ENCODE assay signal across 19 cellular contexts in genomic region chr1:101135526-101135925, GRCh38.
"Had no signal": no experiment of that assay in that cellular context is flagged by ENCODE, and none has a peak within 500 bp of the region (broad histone marks: within the 10 kb centered on the region; RNA-seq: fewer than 3 reads in every experiment).

No MANE protein-coding gene starts in this region.

- DNase-seq: activated CD4-positive, alpha-beta T cell treated with anti-CD3 and anti-CD28 coated beads for 1 hour; activated CD8-positive, alpha-beta memory T cell treated with anti-CD3 and anti-CD28 coated beads for 24 hours; activated CD8-positive, alpha-beta memory T cell treated with anti-CD3 and anti-CD28 coated beads, Interleukin-2, amount 50 U/mL, for 48 hours; activated naive CD4-positive, alpha-beta T cell; effector CD4-positive, alpha-beta T cell; heart left ventricle; left ventricle myocardium superior; ovary; psoas muscle; right cardiac atrium; uterus; WERI-Rb-1 had no signal

- H3K27me3 Mint-ChIP-seq: stimulated activated naive CD8-positive, alpha-beta T cell treated with anti-CD3 and anti-CD28 coated beads, Interleukin-15, Interleukin-2, amounts not matched to agents 100 ng/mL and 50 ng/mL, for 24 hours had no signal

- H3K27me3 ChIP-seq: ascending aorta, esophagus muscularis mucosa, gastroesophageal sphincter, heart left ventricle, ovary, tibial nerve, uterus had no signal

- H3K27ac ChIP-seq: ascending aorta, esophagus muscularis mucosa, gastroesophageal sphincter, ovary, psoas muscle, tibial nerve, uterus, WERI-Rb-1 had no signal

- H3K4me3 ChIP-seq: ascending aorta, esophagus muscularis mucosa, gastroesophageal sphincter, heart left ventricle, ovary, psoas muscle, skin epidermis, tibial nerve, uterus had no signal

- H3K9me3 ChIP-seq: ascending aorta, esophagus muscularis mucosa, gastroesophageal sphincter, heart left ventricle, ovary, psoas muscle, tibial nerve, uterus had no signal

- H3K9me3 Mint-ChIP-seq: stimulated activated naive CD8-positive, alpha-beta T cell treated with anti-CD3 and anti-CD28 coated beads, Interleukin-15, Interleukin-2, amounts not matched to agents 100 ng/mL and 50 ng/mL, for 24 hours; T-helper 1 cell treated with Interleukin-12 subunit alpha and Interleukin-12 subunit beta and Interleukin-4 antibody, amounts not matched to agents 30 μg/mL and 1 μg/mL, for 36 hours had no signal

- H3K4me1 ChIP-seq: gastroesophageal sphincter, psoas muscle, uterus had no signal

- H3K36me3 ChIP-seq: ascending aorta, esophagus muscularis mucosa, gastroesophageal sphincter, heart left ventricle, ovary, tibial nerve, uterus, WERI-Rb-1 had no signal

- ATAC-seq: gastroesophageal sphincter, heart left ventricle, left ventricle myocardium superior, psoas muscle, right cardiac atrium had no signal

- H3K4me3 Mint-ChIP-seq: stimulated activated naive CD8-positive, alpha-beta T cell treated with anti-CD3 and anti-CD28 coated beads, Interleukin-15, Interleukin-2, amounts not matched to agents 100 ng/mL and 50 ng/mL, for 24 hours had no signal
